Comparison of ENCODE assay signal across 8 cellular contexts in genomic region chr4:181301735-181302380, GRCh38.
A peak's percentile ranks its signal among the peaks of the same experiment; 100 is the strongest.
DNase-seq lines count a peak whose midpoint lies in the region; ATAC-seq and TF ChIP-seq lines count a peak whose summit lies in the region.

No MANE protein-coding gene starts in this region.

- no peaks in the 10 kb centered on the region for H3K27me3 ChIP-seq in cardiac muscle cell

- H3K4me3 Mint-ChIP-seq in activated naive CD8-positive, alpha-beta T cell treated with anti-CD3 and anti-CD28 coated beads, Interleukin-2, amount 50 U/mL, for 24 hours, result no peak overlapping the region

- no peak overlapping the region for H3K27ac ChIP-seq in cardiac muscle cell

- no peaks in the 10 kb centered on the region for H3K9me3 ChIP-seq in cardiac muscle cell (ENCODE audit: low read depth)

- intact Hi-C loops in cardiac septum (cut with DNase I), result loop anchor here (10.0 kb wide), 1 partner anchor 223 kb away; no protein-coding TSS in a partner anchor

- no peaks in the 10 kb centered on the region for H3K36me3 Mint-ChIP-seq in activated naive CD8-positive, alpha-beta T cell treated with anti-CD3 and anti-CD28 coated beads, Interleukin-2, amount 50 U/mL, for 24 hours (ENCODE audit: low read depth)

- no peaks in the 10 kb centered on the region for H3K27me3 Mint-ChIP-seq in activated naive CD8-positive, alpha-beta T cell treated with anti-CD3 and anti-CD28 coated beads, Interleukin-2, amount 50 U/mL, for 24 hours

- no peaks in the 10 kb centered on the region for H3K36me3 ChIP-seq in cardiac muscle cell

- H3K4me1 Mint-ChIP-seq in activated naive CD8-positive, alpha-beta T cell treated with anti-CD3 and anti-CD28 coated beads, Interleukin-2, amount 50 U/mL, for 24 hours, result no peaks in the 10 kb centered on the region

- no peaks in the 10 kb centered on the region for H3K4me1 ChIP-seq in cardiac muscle cell (ENCODE audit: low read depth)

- peak; percentile 67 for ATAC-seq in HG02610 (IDR thresholded peaks at IDR 0.05; ENCODE audit: unreplicated experiment)
- ATAC-seq in activated naive CD8-positive, alpha-beta T cell treated with anti-CD3 and anti-CD28 coated beads, Interleukin-2, amount 50 U/mL, for 24 hours, result no peak

- no peak overlapping the region for H3K27ac Mint-ChIP-seq in activated naive CD8-positive, alpha-beta T cell treated with anti-CD3 and anti-CD28 coated beads, Interleukin-2, amount 50 U/mL, for 24 hours

- DNase-seq in cardiac muscle cell (ENCODE audit: low read depth in 1 of 2, low spot score in 1 of 2), result peak; percentile 14 to 66
- DNase-seq in cardiac septum (ENCODE audit: low spot score), result no peak
- peak; percentile 95 for DNase-seq in NCI-H146 treated with DMSO at 0.1 percent for 48 hours (lab: John Stamatoyannopoulos, UW; ENCODE audit: unreplicated experiment)
- DNase-seq in activated naive CD8-positive, alpha-beta T cell treated with anti-CD3 and anti-CD28 coated beads, Interleukin-2, amount 50 U/mL, for 24 hours, result peak; percentile 30
- DNase-seq in medulla oblongata (ENCODE audit: extremely low spot score), result peak; percentile 16
- no peak for DNase-seq in NK-92 treated with Interleukin-12 subunit alpha and Interleukin-12 subunit beta, amount 100 ng/mL, for 24 hours (lab: John Stamatoyannopoulos, UW)
- DNase-seq in hippocampal formation (lab: John Stamatoyannopoulos, UW), result no peak

- TF ChIP-seq CTCF in cardiac muscle cell (IDR thresholded peaks at IDR 0.05; ENCODE audit: low read depth, low read length), result peak; percentile 29

- H3K9me3 Mint-ChIP-seq in activated naive CD8-positive, alpha-beta T cell treated with anti-CD3 and anti-CD28 coated beads, Interleukin-2, amount 50 U/mL, for 24 hours, result no peaks in the 10 kb centered on the region

- no peak overlapping the region for H3K4me3 ChIP-seq in cardiac muscle cell

Comparison
In these comparisons a context has a peak if more than half of its experiments do, and no peak if none do; other contexts are left out.
1. DNase-seq: peak in cardiac muscle cell (2 of 2), NCI-H146 treated with DMSO at 0.1 percent for 48 hours (single experiment), activated naive CD8-positive, alpha-beta T cell treated with anti-CD3 and anti-CD28 coated beads, Interleukin-2, amount 50 U/mL, for 24 hours (single experiment) and medulla oblongata (single experiment); none in cardiac septum (single experiment), NK-92 treated with Interleukin-12 subunit alpha and Interleukin-12 subunit beta, amount 100 ng/mL, for 24 hours (single experiment) and hippocampal formation (0 of 2).